ENCODE assay signal across 8 cellular contexts in genomic region chr2:141554810-141555209, GRCh38.
DNase-seq lines count a peak whose midpoint lies in the region; ATAC-seq and TF ChIP-seq lines count a peak whose summit lies in the region.

No MANE protein-coding gene starts in this region.

- no TSS peak for BruUV-seq in A673 (replicated peaks; lab: Mats Ljungman, UMichigan)

- CTCF ChIA-PET in A673 (lab: Charles Lee): interaction anchor here (0.6 to 1.1 kb wide), 3 partner anchors 35 to 1469 kb away, joined by 3 read pairs; no protein-coding TSS in a partner anchor

- H3K4me3 ChIP-seq in A673 (ENCODE audit: low read depth, low read length, poor library complexity, severe bottlenecking): no peak overlapping the region

- H3K27me3 Mint-ChIP-seq in nephron progenitor cell (ENCODE audit: low read depth, poor library complexity): no peaks in the 10 kb centered on the region

- H3K36me3 ChIP-seq in A673 (ENCODE audit: insufficient read depth, low read length, poor library complexity, severe bottlenecking): no peaks in the 10 kb centered on the region

- no peaks in the 10 kb centered on the region for H3K4me1 Mint-ChIP-seq in nephron progenitor cell

- H3K4me3 Mint-ChIP-seq in nephron progenitor cell: no peak overlapping the region

- no peak overlapping the region for H3K27ac ChIP-seq in A673 (ENCODE audit: low read depth, low read length, poor library complexity, severe bottlenecking)

- ATAC-seq in GM18505 (IDR thresholded peaks at IDR 0.05; ENCODE audit: unreplicated experiment) (peak; percentile 76), HG02981 (IDR thresholded peaks at IDR 0.05; ENCODE audit: unreplicated experiment) (peak; percentile 71)

- TF ChIP-seq POLR2A in GM18505 (IDR thresholded peaks at IDR 0.05; ENCODE audit: borderline replicate concordance, extremely low read depth, insufficient read depth, insufficient read length): no peak

- intact Hi-C loops in A673 (cut with micrococcal nuclease; ENCODE audit: unreplicated experiment): loop anchor here (5.0 to 10.0 kb wide), 3 partner anchors 220 to 577 kb away; partner anchors contain the start of gene LRP1B

- no peaks in the 10 kb centered on the region for H3K9me3 ChIP-seq in A673 (ENCODE audit: low read depth, low read length, poor library complexity, severe bottlenecking)

- POLR2A ChIA-PET in A673 (lab: Charles Lee; ENCODE audit: low non-redundant PET): no interaction called here

- H3K27ac Mint-ChIP-seq in nephron progenitor cell: no peak overlapping the region

- H3K27me3 ChIP-seq in A673 (replicated peaks; ENCODE audit: insufficient read depth, low read depth, low read length, poor library complexity): no peaks in the 10 kb centered on the region

- peaks cover 21% of the 10 kb centered on the region for H3K4me1 ChIP-seq in A673 (ENCODE audit: insufficient read depth, low read length, poor library complexity, severe bottlenecking)

- no peaks in the 10 kb centered on the region for H3K36me3 Mint-ChIP-seq in nephron progenitor cell (ENCODE audit: low read depth)

- DNase-seq in A673 (ENCODE audit: low spot score): peak; percentile 74
- DNase-seq in NCI-H524 (lab: John Stamatoyannopoulos, UW): peak; percentile 26 to 70
- peak; percentile 44 for DNase-seq in ecto neural progenitor cell (ENCODE audit: low spot score)
- peak; percentile 14 for DNase-seq in nephron progenitor cell
- no peak for DNase-seq in dedifferentiated amniotic fluid mesenchymal stem cell (ENCODE audit: extremely low spot score)
- DNase-seq in T-helper 9 cell: no peak

- H3K9me3 Mint-ChIP-seq in nephron progenitor cell: no peaks in the 10 kb centered on the region

- TF ChIP-seq CTCF in A673 (conservative IDR thresholded peaks at IDR 0.05; ENCODE audit: low read depth, low read length) (peak; percentile 76), nephron progenitor cell (IDR thresholded peaks at IDR 0.05) (peak; percentile 40)

Comparison
In these comparisons a context has a peak if more than half of its experiments do, and no peak if none do; other contexts are left out.
1. DNase-seq: peak in A673 (single experiment), NCI-H524 (2 of 2), ecto neural progenitor cell (single experiment) and nephron progenitor cell (single experiment); none in dedifferentiated amniotic fluid mesenchymal stem cell (single experiment) and T-helper 9 cell (single experiment).